41 cellular contexts compared by ENCODE assay signal in genomic region chr4:87565746-87566145, GRCh38. TPM values are rescaled to one million over a fixed set of nuclear protein-coding genes. Genes with fewer than 3 reads are reported as not detected.
"Had no signal": no experiment of that assay in that cellular context is flagged by ENCODE, and none has a peak within 500 bp of the region (broad histone marks: within the 10 kb centered on the region; RNA-seq: fewer than 3 reads in every experiment).

No MANE protein-coding gene starts in this region.

- H3K4me1 ChIP-seq: pancreas had no signal

- H3K4me3 Mint-ChIP-seq: activated T-cell treated with anti-CD3 and anti-CD28 coated beads, Interleukin-2, amount 50 U/mL, for 24 hours; effector memory CD8-positive, alpha-beta T cell; stimulated activated effector memory CD8-positive, alpha-beta T cell treated with anti-CD3 and anti-CD28 coated beads, Interleukin-12 subunit alpha, Interleukin-12 subunit beta, amount 100 ng/mL, for 72 hours; stimulated activated naive CD8-positive, alpha-beta T cell treated with anti-CD3 and anti-CD28 coated beads, Interleukin-15, Interleukin-2, amounts not matched to agents 100 ng/mL and 50 ng/mL, for 24 hours had no signal

- H3K27ac Mint-ChIP-seq: activated T-cell treated with anti-CD3 and anti-CD28 coated beads, Interleukin-2, amount 50 U/mL, for 24 hours; effector memory CD8-positive, alpha-beta T cell; stimulated activated effector memory CD8-positive, alpha-beta T cell treated with anti-CD3 and anti-CD28 coated beads, Interleukin-12 subunit alpha, Interleukin-12 subunit beta, amount 100 ng/mL, for 72 hours; stimulated activated naive CD8-positive, alpha-beta T cell treated with anti-CD3 and anti-CD28 coated beads, Interleukin-15, Interleukin-2, amounts not matched to agents 100 ng/mL and 50 ng/mL, for 24 hours had no signal

- H3K27ac ChIP-seq: pancreas, prostate gland, skin epidermis, thoracic aorta, WERI-Rb-1 had no signal

- ATAC-seq: activated CD4-positive, CD25-positive, alpha-beta regulatory T cell treated with anti-CD3 and anti-CD28 coated beads, Interleukin-2, amount 50 U/mL, for 24 hours; effector memory CD8-positive, alpha-beta T cell; left cardiac atrium; left ventricle myocardium superior; pancreas; sciatic nerve; stimulated activated effector memory CD8-positive, alpha-beta T cell treated with anti-CD3 and anti-CD28 coated beads, Interleukin-12 subunit alpha, Interleukin-12 subunit beta, amount 100 ng/mL, for 72 hours had no signal

- H3K4me1 Mint-ChIP-seq: stimulated activated effector memory CD8-positive, alpha-beta T cell treated with anti-CD3 and anti-CD28 coated beads, Interleukin-12 subunit alpha, Interleukin-12 subunit beta, amount 100 ng/mL, for 72 hours had no signal

- DNase-seq: activated CD4-positive, alpha-beta T cell treated with anti-CD3 and anti-CD28 coated beads for 48 hours; activated CD4-positive, alpha-beta T cell treated with anti-CD3 and anti-CD28 coated beads, Interleukin-2, amount 50 U/mL, for 48 hours; activated CD8-positive, alpha-beta memory T cell treated with anti-CD3 and anti-CD28 coated beads, Interleukin-2, amount 50 U/mL, for 48 hours; activated gamma-delta T cell; activated naive CD4-positive, alpha-beta T cell treated with anti-CD3 and anti-CD28 coated beads, Interleukin-2, amount 50 U/mL, for 16 hours; activated T-cell treated with anti-CD3 and anti-CD28 coated beads, Interleukin-2, amount 50 U/mL, for 24 hours; amniotic stem cell; caudate nucleus; cortex of kidney; effector memory CD8-positive, alpha-beta T cell; head of caudate nucleus; hippocampal formation; left cardiac atrium; left ventricle myocardium superior; nucleus accumbens; pancreas; retina; stimulated activated CD4-positive, alpha-beta T cell treated with anti-CD3 and anti-CD28 coated beads, Interleukin-12 subunit alpha, Interleukin-12 subunit beta, amount 100 ng/mL, for 4 hours; stimulated activated CD4-positive, alpha-beta T cell treated with anti-CD3 and anti-CD28 coated beads, Interleukin-4, amount 100 ng/mL, for 1 hour; T-helper 9 cell; trophoblast cell; WERI-Rb-1 had no signal

- H3K27me3 Mint-ChIP-seq: activated T-cell treated with anti-CD3 and anti-CD28 coated beads, Interleukin-2, amount 50 U/mL, for 24 hours had no signal

- H3K4me3 ChIP-seq: pancreas, prostate gland, skin epidermis, thoracic aorta had no signal

- H3K27me3 ChIP-seq: pancreas had no signal

- H3K9me3 Mint-ChIP-seq: activated T-cell treated with anti-CD3 and anti-CD28 coated beads, Interleukin-2, amount 50 U/mL, for 24 hours; effector memory CD8-positive, alpha-beta T cell; stimulated activated effector memory CD8-positive, alpha-beta T cell treated with anti-CD3 and anti-CD28 coated beads, Interleukin-12 subunit alpha, Interleukin-12 subunit beta, amount 100 ng/mL, for 72 hours had no signal

- H3K36me3 Mint-ChIP-seq: stimulated activated effector memory CD8-positive, alpha-beta T cell treated with anti-CD3 and anti-CD28 coated beads, Interleukin-12 subunit alpha, Interleukin-12 subunit beta, amount 100 ng/mL, for 72 hours had no signal

- H3K36me3 ChIP-seq: pancreas, prostate gland, thoracic aorta, WERI-Rb-1 had no signal

RNA-seq across cellular contexts. Expression of gene SPARCL1, which starts 36.6 kb away (rescaled TPM):
- total RNA-seq: activated CD8-positive, alpha-beta memory T cell treated with anti-CD3 and anti-CD28 coated beads for 36 hours; endothelial cell of umbilical vein; fibroblast of villous mesenchyme had no signal
- polyA plus RNA-seq: endothelial cell of umbilical vein, keratinocyte had no signal

RNA-seq across cellular contexts. Expression of gene DSPP, which starts 42.6 kb away (rescaled TPM):
- total RNA-seq: activated CD8-positive, alpha-beta memory T cell treated with anti-CD3 and anti-CD28 coated beads for 36 hours; astrocyte; chondrocyte; endothelial cell of umbilical vein; fibroblast of lung; fibroblast of villous mesenchyme; left cardiac atrium; left ventricle myocardium superior; lung microvascular endothelial cell; mucosa of gallbladder; pancreas; prostate gland; sciatic nerve; subcutaneous adipose tissue; thoracic aorta had no signal
- polyA plus RNA-seq: endothelial cell of umbilical vein, esophagus, fibroblast of lung, keratinocyte, neural cell, pancreas had no signal
